In genomic region chr16:12024429-12024828, GRCh38 we compare ENCODE assay signal across 1 cellular context.
TF ChIP-seq lines count a peak whose summit lies in the region.

No MANE protein-coding gene starts in this region.

TF ChIP-seq in HEK293, 187 proteins besides CTCF, POLR2A, EP300 and RAD21:
- TF ChIP-seq ZNF155 (tag by site-specific recombination; IDR thresholded peaks at IDR 0.05) (no peak), ZNF629 (tag by site-specific recombination; IDR thresholded peaks at IDR 0.05) (0 out of 2 replicates have a peak, but pooled peaks have one; percentile 16), ATF2 (tag by site-specific recombination; IDR thresholded peaks at IDR 0.05; ENCODE audit: low read depth) (0 out of 2 replicates have a peak, but pooled peaks have one; percentile 17), ZNF776 (tag by site-specific recombination; IDR thresholded peaks at IDR 0.05; ENCODE audit: borderline replicate concordance) (no peak)
TF ChIP-seq in HEK293: peak in this region for 2.
